Comparison of ENCODE assay signal across 8 cellular contexts in genomic region chr17:29390856-29391631, GRCh38. TPM values are rescaled to one million over a fixed set of nuclear protein-coding genes. Genes with fewer than 3 reads are reported as not detected.
DNase-seq lines count a peak whose midpoint lies in the region; ATAC-seq, FAIRE-seq and TF ChIP-seq lines count a peak whose summit lies in the region.

No MANE protein-coding gene starts in this region.

- under 1% methylated on average over 21 of the region's 28 CpGs for whole genome bisulfite sequencing in HUES64
- WGBS in ectodermal cell, 2 experiments, result 0 to 1% methylated on average over 27 to 28 of the region's 28 CpGs

- no peaks in the 10 kb centered on the region for H3K9me3 ChIP-seq in A673 (ENCODE audit: low read depth, low read length, poor library complexity, severe bottlenecking)
- no peaks in the 10 kb centered on the region for H3K9me3 ChIP-seq in HUES64 (ENCODE audit: insufficient read depth, low read depth, low read length)
- H3K9me3 ChIP-seq in ectodermal cell (ENCODE audit: control insufficient read depth, low read length), result no peaks in the 10 kb centered on the region
- H3K9me3 ChIP-seq in thoracic aorta, result no peaks in the 10 kb centered on the region

- TF ChIP-seq CTCF in A673 (conservative IDR thresholded peaks at IDR 0.05; ENCODE audit: low read depth, low read length), result no peak
- no peak for TF ChIP-seq CTCF in thoracic aorta (IDR thresholded peaks at IDR 0.05)

- no peaks in the 10 kb centered on the region for H3K27me3 ChIP-seq in A673 (replicated peaks; ENCODE audit: insufficient read depth, low read depth, low read length, poor library complexity)
- H3K27me3 ChIP-seq in HUES64 (ENCODE audit: insufficient read depth, low read length), result no peaks in the 10 kb centered on the region
- no peaks in the 10 kb centered on the region for H3K27me3 ChIP-seq in ectodermal cell (ENCODE audit: control insufficient read depth, insufficient read depth, low read length, poor library complexity, severe bottlenecking)
- no peaks in the 10 kb centered on the region for H3K27me3 ChIP-seq in thoracic aorta (replicated peaks; ENCODE audit: insufficient read depth)

- DNase-seq in A673 (ENCODE audit: low spot score), result peak; percentile 49
- DNase-seq in GM12891 (ENCODE audit: insufficient read length, low spot score), result no peak
- DNase-seq in medulla oblongata (ENCODE audit: extremely low spot score), result peak; percentile 63
- no peak for DNase-seq in thoracic aorta (ENCODE audit: low spot score)
- DNase-seq in cortex of kidney (lab: John Stamatoyannopoulos, UW), result no peak

- TF ChIP-seq POLR2A in GM12891 (IDR thresholded peaks at IDR 0.05; ENCODE audit: low read depth, low read length), result no peak

- H3K4me3 Mint-ChIP-seq in T-helper 1 cell treated with Interleukin-12 subunit alpha and Interleukin-12 subunit beta and Interleukin-4 antibody, amounts not matched to agents 30 μg/mL and 1 μg/mL, for 36 hours, result peak overlapping the region; percentile 98

- intact Hi-C loops in A673 (cut with micrococcal nuclease; ENCODE audit: unreplicated experiment), result no loop called here

- H3K27ac Mint-ChIP-seq in T-helper 1 cell treated with Interleukin-12 subunit alpha and Interleukin-12 subunit beta and Interleukin-4 antibody, amounts not matched to agents 30 μg/mL and 1 μg/mL, for 36 hours, result peak overlapping the region; percentile 93

- POLR2A ChIA-PET in A673 (lab: Charles Lee; ENCODE audit: low non-redundant PET), result no interaction called here

- CTCF ChIA-PET in A673 (lab: Charles Lee), result interaction anchor here (0.5 to 1.4 kb wide), 2 partner anchors 21 to 171 kb away, joined by 3 to 4 read pairs; no protein-coding TSS in a partner anchor

- peak; percentile 69 for FAIRE-seq in GM12891 (lab: Jason Lieb, UNC)

- peaks cover 20% of the 10 kb centered on the region for H3K4me1 ChIP-seq in A673 (ENCODE audit: insufficient read depth, low read length, poor library complexity, severe bottlenecking)
- peaks cover 19% of the 10 kb centered on the region for H3K4me1 ChIP-seq in HUES64 (ENCODE audit: insufficient read depth, low read length)
- H3K4me1 ChIP-seq in ectodermal cell (ENCODE audit: control insufficient read depth, insufficient read depth, low read length), result peaks cover 11% of the 10 kb centered on the region
- peaks cover 31 to 39% of the 10 kb centered on the region in 2 donors for H3K4me1 ChIP-seq in thoracic aorta (ENCODE audit: control insufficient read depth in 1 of 2, low read depth in 2 of 2)

- no peaks in the 10 kb centered on the region for H3K27me3 Mint-ChIP-seq in T-helper 1 cell treated with Interleukin-12 subunit alpha and Interleukin-12 subunit beta and Interleukin-4 antibody, amounts not matched to agents 30 μg/mL and 1 μg/mL, for 36 hours (ENCODE audit: low read depth)

- BruUV-seq in A673 (replicated peaks; lab: Mats Ljungman, UMichigan), result TSS peak; percentile 34

- ATAC-seq in thoracic aorta (ENCODE audit: insufficient number of reproducible peaks, low FRiP score, low read depth), result no peak

- H3K4me3 ChIP-seq in A673 (ENCODE audit: low read depth, low read length, poor library complexity, severe bottlenecking) (peak overlapping the region; percentile 90), HUES64 (ENCODE audit: low read length) (peak overlapping the region; percentile 99), ectodermal cell (ENCODE audit: insufficient read depth, low read depth, low read length) (peak overlapping the region; percentile 89), thoracic aorta (peak overlapping the region; percentile 100)

- peak overlapping the region; percentile 79 for H3K9ac ChIP-seq in HUES64 (ENCODE audit: low read depth, low read length)

- peaks cover 29% of the 10 kb centered on the region for H3K4me1 Mint-ChIP-seq in T-helper 1 cell treated with Interleukin-12 subunit alpha and Interleukin-12 subunit beta and Interleukin-4 antibody, amounts not matched to agents 30 μg/mL and 1 μg/mL, for 36 hours (ENCODE audit: low read depth)

- no peaks in the 10 kb centered on the region for H3K9me3 Mint-ChIP-seq in T-helper 1 cell treated with Interleukin-12 subunit alpha and Interleukin-12 subunit beta and Interleukin-4 antibody, amounts not matched to agents 30 μg/mL and 1 μg/mL, for 36 hours

- peaks cover 13% of the 10 kb centered on the region for H3K36me3 Mint-ChIP-seq in T-helper 1 cell treated with Interleukin-12 subunit alpha and Interleukin-12 subunit beta and Interleukin-4 antibody, amounts not matched to agents 30 μg/mL and 1 μg/mL, for 36 hours (ENCODE audit: low read depth)

- H3K27ac ChIP-seq in A673 (ENCODE audit: low read depth, low read length, poor library complexity, severe bottlenecking) (peak overlapping the region; percentile 96), HUES64 (ENCODE audit: low read depth, low read length) (peak overlapping the region; percentile 96), ectodermal cell (ENCODE audit: insufficient read depth, low read depth, low read length, poor library complexity, severe bottlenecking) (peak overlapping the region; percentile 77), thoracic aorta (peak overlapping the region; percentile 87 to 97)

- H3K36me3 ChIP-seq in A673 (ENCODE audit: insufficient read depth, low read length, poor library complexity, severe bottlenecking), result no peaks in the 10 kb centered on the region
- H3K36me3 ChIP-seq in HUES64 (ENCODE audit: insufficient read depth, low read length), result no peaks in the 10 kb centered on the region
- no peaks in the 10 kb centered on the region for H3K36me3 ChIP-seq in ectodermal cell (ENCODE audit: control insufficient read depth, insufficient read depth, low read length)
- no peaks in the 10 kb centered on the region for H3K36me3 ChIP-seq in thoracic aorta

TF ChIP-seq in GM12891, 5 proteins besides CTCF, POLR2A, EP300 and RAD21:
- TF ChIP-seq POLR2AphosphoS5 (IDR thresholded peaks at IDR 0.05; ENCODE audit: low read depth, low read length) (no peak), PAX5 (IDR thresholded peaks at IDR 0.05; ENCODE audit: insufficient read depth, low read length, severe bottlenecking) (no peak), SPI1 (IDR thresholded peaks at IDR 0.05; ENCODE audit: low read depth, low read length) (0 out of 2 replicates have a peak, but pooled peaks have one; percentile 0), POU2F2 (IDR thresholded peaks at IDR 0.05; ENCODE audit: low read depth, low read length) (no peak)
TF ChIP-seq in GM12891: peak in this region for 1.

RNA-seq across cellular contexts. Expression of gene TAOK1, which starts 0.9 kb away (rescaled TPM):
- total RNA-seq in A673 (2021) (83.8 and 85.5 TPM in 2 replicates), thoracic aorta (10 to 100 TPM; 46.0 to 64.6 TPM)
- 5.6 TPM for polyA plus RNA-seq in GM12891 (2012; ENCODE audit: low read depth, missing spikeins)
- polyA plus RNA-seq in HUES64 (2013, experiment 1 of 2), result 28.0 TPM
- polyA plus RNA-seq in HUES64 (2013, experiment 2 of 2), result 25.8 TPM
- 43.7 TPM for polyA plus RNA-seq in ectodermal cell (2013, experiment 1 of 4)
- 55.5 TPM for polyA plus RNA-seq in ectodermal cell (2013, experiment 2 of 4)
- 32.4 TPM for polyA plus RNA-seq in ectodermal cell (2013, experiment 3 of 4)
- 42.9 TPM for polyA plus RNA-seq in ectodermal cell (2013, experiment 4 of 4)

Comparison
In these comparisons a context has a peak if more than half of its experiments do, and no peak if none do; other contexts are left out.
1. DNase-seq: peak in A673 (single experiment) and medulla oblongata (single experiment); none in GM12891 (single experiment), thoracic aorta (single experiment) and cortex of kidney (single experiment).
2. Peak in every context shown above with its lines, with median percentiles within 50 percentile points of each other: H3K27ac ChIP-seq and H3K4me3 ChIP-seq.